In genomic region chr22:28981818-28982499, GRCh38 we compare ENCODE assay signal across 1 cellular context.
TF ChIP-seq lines count a peak whose summit lies in the region.

No MANE protein-coding gene starts in this region.

TF ChIP-seq in HepG2, 621 proteins besides CTCF, POLR2A, EP300 and RAD21 (continued from another document and continues in another):
- TF ChIP-seq PREB (CRISPR knock-in tag; IDR thresholded peaks at IDR 0.05), result no peak
- TF ChIP-seq ZNF44 (CRISPR knock-in tag; IDR thresholded peaks at IDR 0.05), result no peak
- no peak for TF ChIP-seq ZNF737 (CRISPR knock-in tag; IDR thresholded peaks at IDR 0.05; ENCODE audit: borderline replicate concordance)
- no peak for TF ChIP-seq ZNF768 (CRISPR knock-in tag; IDR thresholded peaks at IDR 0.05)
- no peak for TF ChIP-seq PAWR (CRISPR knock-in tag; IDR thresholded peaks at IDR 0.05; ENCODE audit: borderline replicate concordance)
- no peak for TF ChIP-seq ZNF383 (CRISPR knock-in tag; IDR thresholded peaks at IDR 0.05; ENCODE audit: borderline replicate concordance)
- no peak for TF ChIP-seq ZNF784 (CRISPR knock-in tag; IDR thresholded peaks at IDR 0.05; ENCODE audit: borderline replicate concordance)
- no peak for TF ChIP-seq IRX3 (CRISPR knock-in tag; IDR thresholded peaks at IDR 0.05; ENCODE audit: borderline replicate concordance, low read depth)
- TF ChIP-seq CBX5 (CRISPR knock-in tag; IDR thresholded peaks at IDR 0.05; ENCODE audit: borderline replicate concordance), result 0 out of 2 replicates have a peak, but pooled peaks have one; percentile 29
- TF ChIP-seq ZNF275 (CRISPR knock-in tag; IDR thresholded peaks at IDR 0.05; ENCODE audit: borderline replicate concordance), result no peak
- TF ChIP-seq ZBTB46 (CRISPR knock-in tag; IDR thresholded peaks at IDR 0.05; ENCODE audit: borderline replicate concordance), result no peak
- TF ChIP-seq FOXP4 (CRISPR knock-in tag; IDR thresholded peaks at IDR 0.05), result peak; percentile 94
- TF ChIP-seq KLF12 (CRISPR knock-in tag; IDR thresholded peaks at IDR 0.05; ENCODE audit: borderline replicate concordance), result peak; percentile 34; the same call in 1 of the 2 replicates
- TF ChIP-seq MYPOP (CRISPR knock-in tag; IDR thresholded peaks at IDR 0.05), result no peak; the same call in 1 of the 2 replicates
- TF ChIP-seq ZFP90 (CRISPR knock-in tag; IDR thresholded peaks at IDR 0.05; ENCODE audit: borderline replicate concordance), result peak; percentile 22; the same call in 1 of the 2 replicates
- no peak for TF ChIP-seq ZNF280B (CRISPR knock-in tag; IDR thresholded peaks at IDR 0.05; ENCODE audit: borderline replicate concordance)
- TF ChIP-seq TERF1 (CRISPR knock-in tag; IDR thresholded peaks at IDR 0.05), result no peak
- no peak for TF ChIP-seq ZNF607 (CRISPR knock-in tag; IDR thresholded peaks at IDR 0.05; ENCODE audit: borderline replicate concordance)
- TF ChIP-seq FIP1L1 (IDR thresholded peaks at IDR 0.05; ENCODE audit: borderline replicate concordance, insufficient read depth, low read depth, low read length), result no peak
- peak; percentile 58; the same call in 1 of the 2 replicates for TF ChIP-seq FOXK2 (IDR thresholded peaks at IDR 0.05)
- no peak for TF ChIP-seq LCORL (IDR thresholded peaks at IDR 0.05)
- peak; percentile 48; the same call in 1 of the 2 replicates for TF ChIP-seq LCORL (CRISPR knock-in tag; IDR thresholded peaks at IDR 0.05)
- peak; percentile 83 for TF ChIP-seq ZNF263 (CRISPR knock-in tag; IDR thresholded peaks at IDR 0.05)
- no peak for TF ChIP-seq MLLT10 (CRISPR knock-in tag; IDR thresholded peaks at IDR 0.05)
- no peak for TF ChIP-seq CHD2 (IDR thresholded peaks at IDR 0.05; ENCODE audit: low read depth, low read length)
- no peak for TF ChIP-seq LRRFIP1 (CRISPR knock-in tag; conservative IDR thresholded peaks at IDR 0.05)
- TF ChIP-seq FOSL2 (CRISPR knock-in tag; IDR thresholded peaks at IDR 0.05), result peak; percentile 67
- no peak for TF ChIP-seq RNF2 (conservative IDR thresholded peaks at IDR 0.05; ENCODE audit: low read depth)
- TF ChIP-seq ZNF543 (CRISPR knock-in tag; IDR thresholded peaks at IDR 0.05), result peak; percentile 55; the same call in 1 of the 2 replicates
- TF ChIP-seq IKZF1 (IDR thresholded peaks at IDR 0.05), result no peak
- TF ChIP-seq RFX1 (IDR thresholded peaks at IDR 0.05), result no peak
- no peak for TF ChIP-seq ZNF331 (CRISPR knock-in tag; IDR thresholded peaks at IDR 0.05)
- TF ChIP-seq MTA3 (CRISPR knock-in tag; IDR thresholded peaks at IDR 0.05), result no peak
- TF ChIP-seq DZIP1 (CRISPR knock-in tag; IDR thresholded peaks at IDR 0.05), result no peak
- TF ChIP-seq TAF1 (CRISPR knock-in tag; IDR thresholded peaks at IDR 0.05), result no peak
- no peak for TF ChIP-seq MTF1 (CRISPR knock-in tag; IDR thresholded peaks at IDR 0.05)
- TF ChIP-seq ZNF414 (CRISPR knock-in tag; IDR thresholded peaks at IDR 0.05), result peak; percentile 73; the same call in 1 of the 2 replicates
- 0 out of 2 replicates have a peak, but pooled peaks have one; percentile 25 for TF ChIP-seq GATAD1 (CRISPR knock-in tag; IDR thresholded peaks at IDR 0.05)
- no peak for TF ChIP-seq RARG (CRISPR knock-in tag; IDR thresholded peaks at IDR 0.05; ENCODE audit: low read depth)
- no peak for TF ChIP-seq ZBTB1 (CRISPR knock-in tag; IDR thresholded peaks at IDR 0.05; ENCODE audit: borderline replicate concordance)
- TF ChIP-seq NCOA1 (CRISPR knock-in tag; IDR thresholded peaks at IDR 0.05), result peak; percentile 68; the same call in 1 of the 2 replicates
- TF ChIP-seq NFIB (CRISPR knock-in tag; IDR thresholded peaks at IDR 0.05; ENCODE audit: borderline replicate concordance), result no peak
- TF ChIP-seq ZFP36 (IDR thresholded peaks at IDR 0.05; ENCODE audit: borderline replicate concordance, low read depth, low read length, partially characterized antibody), result no peak
- no peak for TF ChIP-seq SETDB1 (CRISPR knock-in tag; IDR thresholded peaks at IDR 0.05; ENCODE audit: borderline replicate concordance)
